Comparison of ENCODE assay signal across 1 cellular context in the genomic region with DNA sequence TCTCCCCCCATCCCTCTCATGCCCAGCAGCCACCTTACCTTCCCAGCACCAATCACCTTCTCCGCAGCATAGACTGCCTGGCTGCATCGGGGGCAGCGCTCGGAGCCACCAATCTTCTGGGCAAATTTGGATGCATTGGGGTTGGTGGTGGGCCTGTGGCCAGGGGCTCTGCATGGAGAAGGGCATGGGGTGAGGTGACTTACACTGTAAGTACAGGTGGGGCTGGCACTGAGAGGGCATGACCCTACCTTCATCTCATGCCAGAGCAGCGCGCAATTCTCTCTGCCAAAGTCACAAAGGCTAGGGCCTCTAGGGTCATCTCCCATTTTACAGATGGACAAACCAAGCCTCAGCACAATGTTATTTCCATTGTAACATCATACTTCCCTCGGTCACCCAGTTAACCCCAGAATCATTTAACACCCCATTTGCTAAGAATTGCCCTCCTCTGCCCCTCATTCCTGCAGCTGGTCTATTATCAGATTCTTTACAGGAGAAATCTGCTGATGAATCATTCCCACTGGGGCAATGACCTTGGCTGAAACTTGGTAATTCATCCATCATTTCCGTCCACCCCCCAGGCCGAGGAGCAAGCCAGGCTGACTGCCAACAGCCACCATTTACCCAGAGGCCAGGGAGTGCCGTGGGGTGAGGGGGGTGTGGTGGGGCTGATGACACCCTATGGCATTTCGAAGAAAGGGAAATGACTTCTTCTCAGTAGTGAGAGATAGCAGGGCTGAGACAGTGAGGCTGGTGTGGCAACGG.
TF ChIP-seq lines count a peak whose summit lies in the region.

No MANE protein-coding gene starts in this region.

TF ChIP-seq in endothelial cell of umbilical vein, 7 proteins besides CTCF, POLR2A, EP300 and RAD21:
- TF ChIP-seq MYC (IDR thresholded peaks at IDR 0.05; ENCODE audit: low read depth, low read length): peak; percentile 63
- TF ChIP-seq, protein P1, sequence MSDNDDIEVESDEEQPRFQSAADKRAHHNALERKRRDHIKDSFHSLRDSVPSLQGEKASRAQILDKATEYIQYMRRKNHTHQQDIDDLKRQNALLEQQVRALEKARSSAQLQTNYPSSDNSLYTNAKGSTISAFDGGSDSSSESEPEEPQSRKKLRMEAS (IDR thresholded peaks at IDR 0.05; ENCODE audit: insufficient read depth, insufficient read length): no peak
- peak; percentile 98 for TF ChIP-seq GATA2 (IDR thresholded peaks at IDR 0.05; ENCODE audit: insufficient read depth, insufficient read length, low read depth, low read length)
- TF ChIP-seq POLR2AphosphoS5 (IDR thresholded peaks at IDR 0.05; ENCODE audit: insufficient read depth, low read depth, low read length): peak; percentile 93
- no peak for TF ChIP-seq EZH2 (IDR thresholded peaks at IDR 0.05; ENCODE audit: borderline replicate concordance, low read depth, low read length, severe bottlenecking)
- peak; percentile 96 for TF ChIP-seq FOS (IDR thresholded peaks at IDR 0.05; ENCODE audit: borderline replicate concordance, insufficient read depth, low read length)
- peak; percentile 86 for TF ChIP-seq JUN (IDR thresholded peaks at IDR 0.05; ENCODE audit: borderline replicate concordance, insufficient read depth, insufficient read length, low read depth)
